ENCODE assay signal across 8 cellular contexts in the genomic region with DNA sequence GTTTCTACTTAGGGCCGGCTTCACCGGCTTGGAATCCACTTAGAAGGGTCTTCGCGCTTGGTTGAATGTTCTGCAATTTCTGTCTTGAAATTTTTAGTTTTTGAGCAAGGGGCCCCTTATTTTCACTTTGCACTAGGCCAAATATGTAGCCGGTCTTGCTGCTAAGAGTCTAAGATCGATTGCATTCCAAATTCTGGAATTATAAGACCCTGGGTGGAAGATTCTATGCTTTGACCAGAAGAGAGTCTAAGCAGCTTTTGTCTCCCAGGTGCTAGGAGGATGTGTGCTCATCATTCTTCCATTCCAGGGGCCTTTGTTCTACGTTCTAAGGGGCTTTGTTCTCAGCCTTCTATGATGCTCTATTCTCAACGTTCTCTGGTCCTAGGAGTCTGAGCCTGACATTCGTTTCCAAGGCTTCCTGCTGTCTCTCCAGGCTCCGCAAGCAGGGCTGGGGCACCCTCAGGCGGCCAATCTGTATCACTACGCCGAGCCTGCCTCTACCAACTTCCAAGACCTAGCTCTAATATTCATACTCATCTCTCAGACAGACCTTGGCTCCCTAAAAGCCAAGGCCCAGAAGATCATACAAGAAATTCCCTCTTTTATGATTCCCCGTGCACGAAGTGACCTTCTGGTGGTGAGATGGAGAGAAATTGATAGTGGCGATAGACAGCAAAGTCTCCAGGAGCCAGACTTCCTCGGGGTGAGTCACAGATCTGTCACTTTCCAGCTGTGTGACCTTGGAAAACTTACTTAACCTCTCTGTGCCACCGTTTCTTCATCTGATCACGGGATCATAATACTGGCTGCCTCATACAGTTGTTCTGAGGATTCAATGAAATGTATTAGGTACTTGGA. TPM values are rescaled to one million over a fixed set of nuclear protein-coding genes. Genes with fewer than 3 reads are reported as not detected.
DNase-seq lines count a peak whose midpoint lies in the region; ATAC-seq, FAIRE-seq and TF ChIP-seq lines count a peak whose summit lies in the region.

No MANE protein-coding gene starts in this region.

- peak overlapping the region; percentile 88 for H3K27ac Mint-ChIP-seq in mesothelial cell of epicardium

- H3K36me3 Mint-ChIP-seq in mesothelial cell of epicardium, result no peaks in the 10 kb centered on the region

- TF ChIP-seq CTCF in mesothelial cell of epicardium (IDR thresholded peaks at IDR 0.05; ENCODE audit: unreplicated experiment), result peak; percentile 56

- peaks cover 18% of the 10 kb centered on the region for H3K4me1 Mint-ChIP-seq in mesothelial cell of epicardium

- H3K9ac ChIP-seq in HUES6 (ENCODE audit: low read length), result no peak overlapping the region

- H3K27me3 Mint-ChIP-seq in mesothelial cell of epicardium (ENCODE audit: low read depth), result peaks cover 2% of the 10 kb centered on the region

- FAIRE-seq in endometrium (lab: Jason Lieb, UNC), result peak; percentile 59

- H3K27me3 ChIP-seq in HUES6 (ENCODE audit: control insufficient read depth, insufficient read depth, low read length), result peaks cover 22% of the 10 kb centered on the region; the same call in 1 of the 2 replicates

- peak overlapping the region; percentile 48 for H3K4me3 ChIP-seq in HUES6 (ENCODE audit: low read depth, low read length)

- H3K9me3 ChIP-seq in HUES6 (ENCODE audit: control insufficient read depth, insufficient read depth, low read depth, low read length), result no peaks in the 10 kb centered on the region

- ATAC-seq in GM21423 (IDR thresholded peaks at IDR 0.05; ENCODE audit: unreplicated experiment), result no peak

- no peak overlapping the region for H3K27ac ChIP-seq in HUES6 (ENCODE audit: low read depth, low read length)

- H3K4me1 ChIP-seq in HUES6 (ENCODE audit: control insufficient read depth, insufficient read depth, low read length), result peaks cover 15% of the 10 kb centered on the region

- no peaks in the 10 kb centered on the region for H3K36me3 ChIP-seq in HUES6 (ENCODE audit: control insufficient read depth, insufficient read depth, low read length)

- H3K9me3 Mint-ChIP-seq in mesothelial cell of epicardium, result no peaks in the 10 kb centered on the region

- peak; percentile 86 for DNase-seq in D341Med (ENCODE audit: low spot score)
- DNase-seq in NOMO-1 treated with DMSO at 0.1 percent for 48 hours (lab: John Stamatoyannopoulos, UW; ENCODE audit: unreplicated experiment), result peak; percentile 90
- peak; percentile 71 for DNase-seq in activated CD8-positive, alpha-beta memory T cell treated with anti-CD3 and anti-CD28 coated beads, Interleukin-2, amount 50 U/mL, for 4 hours
- peak; percentile 65 to 83 for DNase-seq in mesothelial cell of epicardium (ENCODE audit: low spot score in 2 of 2, unreplicated experiment in 2 of 2)
- DNase-seq in stimulated activated CD8-positive, alpha-beta memory T cell treated with anti-CD3 and anti-CD28 coated beads, Interleukin-12 subunit alpha, Interleukin-12 subunit beta, amount 100 ng/mL, for 4 hours (ENCODE audit: low read depth), result peak; percentile 51

- peak overlapping the region; percentile 81 for H3K4me3 Mint-ChIP-seq in mesothelial cell of epicardium

RNA-seq across cellular contexts. Expression of a gene that starts 1.0 kb away (rescaled TPM):
- 48.4 to 50.4 TPM (median 48.8 TPM) in 3 replicates for total RNA-seq in mesothelial cell of epicardium

RNA-seq across cellular contexts. Expression of a gene that starts 26.0 kb away (rescaled TPM):
- total RNA-seq in mesothelial cell of epicardium, result 7.6 to 13.7 TPM (median 12.2 TPM) in 3 replicates

RNA-seq across cellular contexts. Expression of a gene that starts 37.1 kb away (rescaled TPM):
- 5.0 to 6.2 TPM (median 5.9 TPM) in 3 replicates for total RNA-seq in mesothelial cell of epicardium

RNA-seq across cellular contexts. Expression of a gene that starts 55.0 kb away (rescaled TPM):
- 73.7 to 75.9 TPM (median 74.7 TPM) in 3 replicates for total RNA-seq in mesothelial cell of epicardium
